Comparison of ENCODE assay signal across 17 cellular contexts in the genomic region with DNA sequence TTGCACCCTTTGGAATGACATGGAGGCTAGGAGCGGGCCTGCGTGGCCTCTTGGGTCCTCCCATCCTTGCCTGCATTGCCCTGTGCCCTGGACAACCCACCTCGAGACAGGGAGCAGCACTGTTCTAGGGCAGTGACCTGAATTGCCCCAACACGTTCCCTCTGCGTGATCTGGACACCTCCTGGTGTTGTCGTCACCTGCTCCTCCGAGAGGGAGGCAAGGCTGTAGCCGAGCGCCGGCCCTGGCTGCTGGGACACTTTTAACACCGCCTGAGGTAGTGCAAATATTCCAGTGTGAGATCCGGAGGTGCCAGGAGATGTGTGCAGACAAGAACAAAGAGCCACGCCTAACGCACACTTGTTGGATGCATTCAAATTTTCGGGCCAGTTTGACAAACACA.
DNase-seq lines count a peak whose midpoint lies in the region; ATAC-seq, FAIRE-seq and TF ChIP-seq lines count a peak whose summit lies in the region.
"Had no signal": no experiment of that assay in that cellular context is flagged by ENCODE, and none has a peak within 500 bp of the region (broad histone marks: within the 10 kb centered on the region; RNA-seq: fewer than 3 reads in every experiment).

No MANE protein-coding gene starts in this region.

- CTCF ChIA-PET in H1 (lab: Charles Lee; ENCODE audit: partially characterized antibody): interaction anchor here (0.6 to 1.6 kb wide), 4 partner anchors 9 to 1002 kb away, joined by 3 to 5 read pairs (median 3); no protein-coding TSS in a partner anchor

- POLR2A ChIA-PET in H1 (lab: Charles Lee; ENCODE audit: partially characterized antibody): interaction anchor here (1.4 kb wide), 1 partner anchor 8 kb away, joined by 4 read pairs; no protein-coding TSS in a partner anchor

- H4K91ac ChIP-seq in H1 (replicated peaks; ENCODE audit: insufficient read length, low read length): no peak overlapping the region

- H2AFZ ChIP-seq in H1 (ENCODE audit: low read length): no peak overlapping the region

- TF ChIP-seq POLR2A in H1 (IDR thresholded peaks at IDR 0.05; ENCODE audit: control extremely low read depth in 1 of 2, low read depth in 2 of 2, low read length in 2 of 2): no peak
- TF ChIP-seq POLR2A in right lobe of liver (IDR thresholded peaks at IDR 0.05): no peak

- H2BK5ac ChIP-seq in H1 (ENCODE audit: low read depth, low read length): no peak overlapping the region

- intact Hi-C loops in right lobe of liver (cut with DNase I): no loop called here

- no peaks in the 10 kb centered on the region for H3K36me3 ChIP-seq in H1 (ENCODE audit: control insufficient read depth in 2 of 4, insufficient read depth in 4 of 4, low read length in 3 of 4)
- peaks cover 0 to 19% (median 2%) of the 10 kb centered on the region in 4 donors for H3K36me3 ChIP-seq in right lobe of liver
- H3K36me3 ChIP-seq: ovary had no signal

- H3K79me1 ChIP-seq in H1 (ENCODE audit: low read depth, low read length): no peaks in the 10 kb centered on the region

- H4K20me1 ChIP-seq in H1 (replicated peaks in 1 of 2; ENCODE audit: control insufficient read depth in 1 of 2, insufficient read depth in 2 of 2, low read length in 2 of 2): no peaks in the 10 kb centered on the region

- no peak overlapping the region for H2BK20ac ChIP-seq in H1 (ENCODE audit: low read length)

- no peak overlapping the region for H3K4me3 ChIP-seq in H1 (ENCODE audit: extremely low read depth in 1 of 4, insufficient read depth in 2 of 4, low read depth in 3 of 4, low read length in 4 of 4)
- no peak overlapping the region for H3K4me3 ChIP-seq in right lobe of liver
- H3K4me3 ChIP-seq: ovary, upper lobe of left lung had no signal

- H3K4ac ChIP-seq in H1 (replicated peaks; ENCODE audit: insufficient read length, low read depth, low read length): no peak overlapping the region

- FAIRE-seq in H1 (lab: Jason Lieb, UNC): no peak
- FAIRE-seq: astrocyte had no signal

- TF ChIP-seq EP300 in H1 (IDR thresholded peaks at IDR 0.05; ENCODE audit: borderline replicate concordance in 1 of 2, low read depth in 2 of 2, low read length in 2 of 2): no peak

- H3K79me2 ChIP-seq in H1 (ENCODE audit: control insufficient read depth in 1 of 2, insufficient read depth in 2 of 2, low read length in 2 of 2): no peaks in the 10 kb centered on the region

- H2BK15ac ChIP-seq in H1 (ENCODE audit: low read length): no peak overlapping the region

- TF ChIP-seq CTCF in H1 (IDR thresholded peaks at IDR 0.05; ENCODE audit: control extremely low read depth in 1 of 3, insufficient read depth in 1 of 3, low read depth in 1 of 3, low read length in 3 of 3): no peak
- no peak for TF ChIP-seq CTCF in right lobe of liver (IDR thresholded peaks at IDR 0.05)

- no peak overlapping the region for H3K23ac ChIP-seq in H1 (ENCODE audit: insufficient read length)

- no peaks in the 10 kb centered on the region for H3K23me2 ChIP-seq in H1 (ENCODE audit: low read depth, low read length)

- no peak for ATAC-seq in activated CD4-positive, CD25-positive, alpha-beta regulatory T cell treated with anti-CD3 and anti-CD28 coated beads, Interleukin-2, amount 50 U/mL, for 24 hours
- peak; percentile 64 to 91 (median 82) for ATAC-seq in right lobe of liver
- ATAC-seq: HCT116 had no signal

- H3K27me3 ChIP-seq in H1 (replicated peaks in 1 of 4; ENCODE audit: control insufficient read depth in 3 of 4, extremely low read depth in 1 of 4, insufficient read depth in 3 of 4, low read length in 3 of 4) (no peaks in the 10 kb centered on the region), right lobe of liver (no peaks in the 10 kb centered on the region)
- H3K27me3 ChIP-seq: ovary, upper lobe of left lung had no signal

- no peak overlapping the region for H4K5ac ChIP-seq in H1 (ENCODE audit: insufficient read length, low read depth, low read length)

- H3K9ac ChIP-seq in H1 (replicated peaks in 1 of 4; ENCODE audit: extremely low read depth in 1 of 4, low read depth in 3 of 4, low read length in 3 of 4): no peak overlapping the region

- no peak for TF ChIP-seq RAD21 in H1 (IDR thresholded peaks at IDR 0.05 in 1 of 2, conservative IDR thresholded peaks at IDR 0.05 in 1 of 2; ENCODE audit: low read depth in 2 of 2, low read length in 2 of 2)

- no peaks in the 10 kb centered on the region; a peak in 1 of 4 replicates for H3K9me3 ChIP-seq in H1 (ENCODE audit: insufficient read depth in 2 of 2, low read depth in 1 of 2, low read length in 1 of 2)
- no peaks in the 10 kb centered on the region for H3K9me3 ChIP-seq in right lobe of liver
- H3K9me3 ChIP-seq: ovary, upper lobe of left lung had no signal

- H3K4me1 ChIP-seq in H1 (replicated peaks in 1 of 4; ENCODE audit: control insufficient read depth in 3 of 4, insufficient read depth in 4 of 4, low read length in 3 of 4) (no peaks in the 10 kb centered on the region), right lobe of liver (peaks cover 0 to 9% (median 0%) of the 10 kb centered on the region in 4 donors)

- H2BK12ac ChIP-seq in H1 (ENCODE audit: low read depth, low read length): no peak overlapping the region

- peak; percentile 25 for DNase-seq in activated CD4-positive, CD25-positive, alpha-beta regulatory T cell treated with anti-CD3 and anti-CD28 coated beads, Interleukin-2, amount 50 U/mL, for 72 hours
- peak in 1 of 2 experiments; percentile 33 for DNase-seq in H1 (ENCODE audit: low read depth in 1 of 2, low spot score in 2 of 2)
- DNase-seq in right lobe of liver: peak in 2 of 3 donors; percentile 65 to 80
- DNase-seq in NCI-H510A treated with DMSO at 0.1 percent for 48 hours (lab: John Stamatoyannopoulos, UW): no peak
- DNase-seq in substantia nigra (lab: John Stamatoyannopoulos, UW): no peak
- no peak for DNase-seq in effector CD4-positive, alpha-beta T cell
- DNase-seq: 8988T; CD4-positive, CD25-positive, alpha-beta regulatory T cell; KG1; NCI-H1417; NCI-H510A had no signal

- H3K4me2 ChIP-seq in H1 (ENCODE audit: insufficient read depth in 1 of 2, low read depth in 2 of 2, low read length in 2 of 2): no peak overlapping the region

- 90% methylated on average over 15 of the region's 15 CpGs; no CpG with 5 or more reads in 1 of the 2 experiments for WGBS in H1 (ENCODE audit: extremely low coverage in 1 of 2, insufficient coverage in 1 of 2, insufficient read length in 1 of 2, insufficient replicate concordance in 2 of 2, low coverage in 1 of 2, low lambda C conversion rate in 2 of 2, missing lambda C conversion rate in 1 of 2), 2 experiments
- 82% methylated on average over 10 of the region's 15 CpGs for WGBS in right lobe of liver (ENCODE audit: insufficient coverage, low coverage, low lambda C conversion rate, missing lambda C conversion rate)

- H4K8ac ChIP-seq in H1 (ENCODE audit: extremely low read depth, insufficient read depth, low read length): peak overlapping the region; percentile 57; the same call in 1 of the 2 replicates

- no peak overlapping the region for H2BK120ac ChIP-seq in H1 (replicated peaks; ENCODE audit: low read depth, low read length)

- no peak overlapping the region for H2AK5ac ChIP-seq in H1 (ENCODE audit: low read depth, low read length)

- peak overlapping the region; percentile 19; the same call in 1 of the 2 replicates for H3K18ac ChIP-seq in H1 (ENCODE audit: extremely low read depth, low read length)

- no peak overlapping the region for H3K56ac ChIP-seq in H1 (replicated peaks; ENCODE audit: insufficient read length, low read depth, low read length)

- H3K27ac ChIP-seq in H1 (ENCODE audit: low read depth, low read length) (no peak overlapping the region), right lobe of liver (no peak overlapping the region), temporal lobe (ENCODE audit: low read depth, low read length) (peak overlapping the region; percentile 78), substantia nigra (ENCODE audit: low read depth, low read length, poor library complexity, severe bottlenecking) (no peak overlapping the region)
- H3K27ac ChIP-seq: ovary had no signal

- no peak overlapping the region for H3K14ac ChIP-seq in H1 (ENCODE audit: insufficient read length)

TF ChIP-seq in H1, 55 proteins besides CTCF, POLR2A, EP300 and RAD21 (continues in another document):
- no peak for TF ChIP-seq MAFK (IDR thresholded peaks at IDR 0.05; ENCODE audit: low read depth, low read length)

Comparison
In these comparisons a context has a peak if more than half of its experiments do, and no peak if none do; other contexts are left out.
1. DNase-seq: peak in activated CD4-positive, CD25-positive, alpha-beta regulatory T cell treated with anti-CD3 and anti-CD28 coated beads, Interleukin-2, amount 50 U/mL, for 72 hours (single experiment) and right lobe of liver (2 of 3); none in NCI-H510A treated with DMSO at 0.1 percent for 48 hours (single experiment), substantia nigra (0 of 49) and effector CD4-positive, alpha-beta T cell (single experiment).
2. ATAC-seq: peak in right lobe of liver (4 of 4); none in activated CD4-positive, CD25-positive, alpha-beta regulatory T cell treated with anti-CD3 and anti-CD28 coated beads, Interleukin-2, amount 50 U/mL, for 24 hours (0 of 2).